Comparison of ENCODE assay signal across 8 cellular contexts in genomic region chr3:177448987-177449975, GRCh38.
DNase-seq lines count a peak whose midpoint lies in the region; ATAC-seq and TF ChIP-seq lines count a peak whose summit lies in the region.

No MANE protein-coding gene starts in this region.

- no peak overlapping the region for H3K9ac ChIP-seq in SK-N-MC (ENCODE audit: insufficient read length)

- H3K9me3 ChIP-seq in SK-N-MC (ENCODE audit: low read depth, low read length): no peaks in the 10 kb centered on the region
- no peaks in the 10 kb centered on the region for H3K9me3 ChIP-seq in upper lobe of left lung

- TF ChIP-seq CTCF in foreskin keratinocyte (conservative IDR thresholded peaks at IDR 0.05) (no peak), upper lobe of left lung (IDR thresholded peaks at IDR 0.05) (no peak)

- peak overlapping the region; percentile 81 for H3K27ac ChIP-seq in SK-N-MC
- H3K27ac ChIP-seq in foreskin keratinocyte: peak overlapping the region; percentile 97
- peak overlapping the region; percentile 44 to 80 (median 70) for H3K27ac ChIP-seq in upper lobe of left lung

- H3K9me3 Mint-ChIP-seq in activated naive CD4-positive, alpha-beta T cell treated with anti-CD3 and anti-CD28 coated beads for 36 hours: no peaks in the 10 kb centered on the region
- H3K9me3 Mint-ChIP-seq in activated naive CD4-positive, alpha-beta T cell treated with anti-CD3 and anti-CD28 coated beads, Interleukin-2, amount 10 ng/mL, durations not matched to agents 7 days and 5 days: no peaks in the 10 kb centered on the region

- CTCF ChIA-PET in activated naive CD4-positive, alpha-beta T cell treated with anti-CD3 and anti-CD28 coated beads for 36 hours (lab: Charles Lee): interaction anchor here (1.1 kb wide), 1 partner anchor 13 kb away, joined by 3 read pairs; no protein-coding TSS in a partner anchor
- CTCF ChIA-PET in activated naive CD4-positive, alpha-beta T cell treated with anti-CD3 and anti-CD28 coated beads, Interleukin-2, amount 10 ng/mL, durations not matched to agents 7 days and 5 days (lab: Charles Lee): no interaction called here

- H3K4me1 ChIP-seq in foreskin keratinocyte (peaks cover 46% of the 10 kb centered on the region), upper lobe of left lung (peaks cover 17 to 42% (median 26%) of the 10 kb centered on the region in 4 donors)

- no peak for DNase-seq in activated naive CD4-positive, alpha-beta T cell treated with anti-CD3 and anti-CD28 coated beads for 36 hours
- no peak for DNase-seq in activated naive CD4-positive, alpha-beta T cell treated with anti-CD3 and anti-CD28 coated beads, Interleukin-2, amount 10 ng/mL, durations not matched to agents 7 days and 5 days
- DNase-seq in SK-N-MC (ENCODE audit: low read depth, low spot score): peak; percentile 77
- peak; percentile 100 for DNase-seq in foreskin keratinocyte
- peak in 1 of 2 donors; percentile 88 for DNase-seq in upper lobe of left lung
- DNase-seq in posterior cingulate gyrus: no peak
- no peak for DNase-seq in dermis blood vessel endothelial cell

- H3K4me3 Mint-ChIP-seq in activated naive CD4-positive, alpha-beta T cell treated with anti-CD3 and anti-CD28 coated beads for 36 hours: no peak overlapping the region
- H3K4me3 Mint-ChIP-seq in activated naive CD4-positive, alpha-beta T cell treated with anti-CD3 and anti-CD28 coated beads, Interleukin-2, amount 10 ng/mL, durations not matched to agents 7 days and 5 days: no peak overlapping the region

- WGBS in upper lobe of left lung, 2 donors: 43 to 64% methylated on average over 8 of the region's 8 CpGs

- H3K27me3 ChIP-seq in foreskin keratinocyte (no peaks in the 10 kb centered on the region), upper lobe of left lung (no peaks in the 10 kb centered on the region)

- H3K4me3 ChIP-seq in SK-N-MC: peak overlapping the region; percentile 44
- no peak overlapping the region for H3K4me3 ChIP-seq in upper lobe of left lung

- H3K27me3 Mint-ChIP-seq in activated naive CD4-positive, alpha-beta T cell treated with anti-CD3 and anti-CD28 coated beads for 36 hours (ENCODE audit: low read depth): no peaks in the 10 kb centered on the region
- no peaks in the 10 kb centered on the region for H3K27me3 Mint-ChIP-seq in activated naive CD4-positive, alpha-beta T cell treated with anti-CD3 and anti-CD28 coated beads, Interleukin-2, amount 10 ng/mL, durations not matched to agents 7 days and 5 days

- TF ChIP-seq EP300 in upper lobe of left lung (IDR thresholded peaks at IDR 0.05): peak in 2 of 4 donors; percentile 7 to 68

- H3K36me3 ChIP-seq in SK-N-MC (ENCODE audit: insufficient read depth, low read length) (no peaks in the 10 kb centered on the region), upper lobe of left lung (no peaks in the 10 kb centered on the region)

- ATAC-seq in HG03095 (IDR thresholded peaks at IDR 0.05; ENCODE audit: unreplicated experiment) (peak; percentile 97), foreskin keratinocyte (peak; percentile 80), upper lobe of left lung (ENCODE audit: low FRiP score in 2 of 2) (peak; percentile 31 to 80)

- no peaks in the 10 kb centered on the region for H3K36me3 Mint-ChIP-seq in activated naive CD4-positive, alpha-beta T cell treated with anti-CD3 and anti-CD28 coated beads for 36 hours (ENCODE audit: low read depth)
- H3K36me3 Mint-ChIP-seq in activated naive CD4-positive, alpha-beta T cell treated with anti-CD3 and anti-CD28 coated beads, Interleukin-2, amount 10 ng/mL, durations not matched to agents 7 days and 5 days: no peaks in the 10 kb centered on the region

- no peak for TF ChIP-seq POLR2A in upper lobe of left lung (IDR thresholded peaks at IDR 0.05)

- intact Hi-C loops in activated naive CD4-positive, alpha-beta T cell treated with anti-CD3 and anti-CD28 coated beads for 36 hours (cut with micrococcal nuclease): no loop called here
- intact Hi-C loops in posterior cingulate gyrus (cut with DNase I): no loop called here

- H3K27ac Mint-ChIP-seq in activated naive CD4-positive, alpha-beta T cell treated with anti-CD3 and anti-CD28 coated beads for 36 hours: peak overlapping the region; percentile 33
- no peak overlapping the region for H3K27ac Mint-ChIP-seq in activated naive CD4-positive, alpha-beta T cell treated with anti-CD3 and anti-CD28 coated beads, Interleukin-2, amount 10 ng/mL, durations not matched to agents 7 days and 5 days

- H3K4me1 Mint-ChIP-seq in activated naive CD4-positive, alpha-beta T cell treated with anti-CD3 and anti-CD28 coated beads for 36 hours (ENCODE audit: low read depth): peaks cover 14% of the 10 kb centered on the region
- peaks cover 12% of the 10 kb centered on the region for H3K4me1 Mint-ChIP-seq in activated naive CD4-positive, alpha-beta T cell treated with anti-CD3 and anti-CD28 coated beads, Interleukin-2, amount 10 ng/mL, durations not matched to agents 7 days and 5 days

Comparison
In these comparisons a context has a peak if more than half of its experiments do, and no peak if none do; other contexts are left out.
1. DNase-seq: peak in SK-N-MC (single experiment) and foreskin keratinocyte (2 of 2); none in activated naive CD4-positive, alpha-beta T cell treated with anti-CD3 and anti-CD28 coated beads for 36 hours (single experiment), activated naive CD4-positive, alpha-beta T cell treated with anti-CD3 and anti-CD28 coated beads, Interleukin-2, amount 10 ng/mL, durations not matched to agents 7 days and 5 days (single experiment), posterior cingulate gyrus (0 of 10) and dermis blood vessel endothelial cell (single experiment).
2. Peak in every context shown above with its lines, with median percentiles within 50 percentile points of each other: ATAC-seq and H3K27ac ChIP-seq.